12 cellular contexts compared by ENCODE assay signal in genomic region chr14:59130472-59130871, GRCh38.
"Had no signal": no experiment of that assay in that cellular context is flagged by ENCODE, and none has a peak within 500 bp of the region (broad histone marks: within the 10 kb centered on the region; RNA-seq: fewer than 3 reads in every experiment).

No MANE protein-coding gene starts in this region.

- H3K36me3 ChIP-seq: lower lobe of right lung, tibial nerve had no signal

- H3K27ac ChIP-seq: foreskin keratinocyte, lower lobe of right lung, tibial nerve had no signal

- H3K4me3 ChIP-seq: lower lobe of right lung, tibial nerve had no signal

- H3K27me3 ChIP-seq: tibial nerve had no signal

- DNase-seq: activated CD4-positive, alpha-beta T cell treated with anti-CD3 and anti-CD28 coated beads, Interleukin-2, amount 10 ng/mL, durations not matched to agents 7 days and 5 days; activated CD4-positive, CD25-positive, alpha-beta regulatory T cell; activated CD8-positive, alpha-beta memory T cell treated with anti-CD3 and anti-CD28 coated beads for 24 hours; activated gamma-delta T cell treated with Interleukin-2 at 50 U/mL for 16 hours; amniotic stem cell; effector memory CD4-positive, alpha-beta T cell; foreskin keratinocyte; glutamatergic neuron; lower lobe of right lung; nephron progenitor cell had no signal

- H3K9me3 ChIP-seq: lower lobe of right lung, tibial nerve had no signal

- ATAC-seq: foreskin keratinocyte; lower lobe of right lung; stimulated activated effector memory CD8-positive, alpha-beta T cell treated with anti-CD3 and anti-CD28 coated beads, Interleukin-12 subunit alpha, Interleukin-12 subunit beta, amount 100 ng/mL, for 72 hours had no signal

- H3K4me1 ChIP-seq: tibial nerve had no signal
